12 cellular contexts compared by ENCODE assay signal in genomic region chr3:87541711-87542110, GRCh38.
DNase-seq lines count a peak whose midpoint lies in the region; ATAC-seq and TF ChIP-seq lines count a peak whose summit lies in the region.
"Had no signal": no experiment of that assay in that cellular context is flagged by ENCODE, and none has a peak within 500 bp of the region (broad histone marks: within the 10 kb centered on the region; RNA-seq: fewer than 3 reads in every experiment).

No MANE protein-coding gene starts in this region.

- peaks cover 7% of the 10 kb centered on the region for H3K36me3 Mint-ChIP-seq in endodermal cell (ENCODE audit: low read depth)

- H3K27me3 ChIP-seq in endodermal cell (ENCODE audit: control insufficient read depth, insufficient read depth, low read length, poor library complexity, severe bottlenecking) (no peaks in the 10 kb centered on the region), lower lobe of right lung (ENCODE audit: low read depth) (no peaks in the 10 kb centered on the region), upper lobe of right lung (no peaks in the 10 kb centered on the region), hepatocyte (no peaks in the 10 kb centered on the region)

- peaks cover 29% of the 10 kb centered on the region for H3K9me3 ChIP-seq in endodermal cell (ENCODE audit: control insufficient read depth, low read length)
- no peaks in the 10 kb centered on the region for H3K9me3 ChIP-seq in lower lobe of right lung
- H3K9me3 ChIP-seq in upper lobe of right lung: no peaks in the 10 kb centered on the region
- H3K9me3 ChIP-seq in hepatocyte (ENCODE audit: low read depth): no peaks in the 10 kb centered on the region
- H3K9me3 ChIP-seq: Caco-2 had no signal

- DNase-seq in NCI-H226 (peak; percentile 11), endodermal cell (no peak), lower lobe of right lung (no peak), upper lobe of right lung (no peak), cardiac septum (ENCODE audit: low spot score) (no peak), hepatocyte (ENCODE audit: low spot score) (no peak)
- DNase-seq in stimulated activated naive CD4-positive, alpha-beta T cell treated with Interleukin-2 at 50 U/mL for 16 hours (lab: John Stamatoyannopoulos, UW): no peak
- DNase-seq: AML-193; Caco-2; CD4-positive, alpha-beta T cell; HCEC 1CT had no signal

- H3K9ac ChIP-seq in endodermal cell (ENCODE audit: extremely low read depth, low read length, poor library complexity, severe bottlenecking): no peak overlapping the region

- no peaks in the 10 kb centered on the region for H4K20me1 ChIP-seq in hepatocyte (ENCODE audit: insufficient read depth, poor library complexity, severe bottlenecking)

- peak overlapping the region; percentile 27 for H3K4me3 ChIP-seq in endodermal cell (ENCODE audit: low read length)
- H3K4me3 ChIP-seq in lower lobe of right lung: no peak overlapping the region
- no peak overlapping the region for H3K4me3 ChIP-seq in upper lobe of right lung
- no peak overlapping the region for H3K4me3 ChIP-seq in hepatocyte

- H3K9me3 Mint-ChIP-seq in endodermal cell: peaks cover 26% of the 10 kb centered on the region

- no peak overlapping the region for H3K4me2 ChIP-seq in hepatocyte

- H3K4me1 ChIP-seq in endodermal cell (ENCODE audit: control insufficient read depth, insufficient read depth, low read length): peaks cover 3% of the 10 kb centered on the region
- H3K4me1 ChIP-seq in lower lobe of right lung: no peaks in the 10 kb centered on the region
- no peaks in the 10 kb centered on the region for H3K4me1 ChIP-seq in upper lobe of right lung
- no peaks in the 10 kb centered on the region for H3K4me1 ChIP-seq in hepatocyte (ENCODE audit: insufficient read depth)
- H3K4me1 ChIP-seq: Caco-2 had no signal

- H3K9me2 ChIP-seq in hepatocyte (replicated peaks; ENCODE audit: insufficient read depth): no peaks in the 10 kb centered on the region

- H3K36me3 ChIP-seq in endodermal cell (ENCODE audit: control insufficient read depth, insufficient read depth, low read length) (no peaks in the 10 kb centered on the region), lower lobe of right lung (no peaks in the 10 kb centered on the region), upper lobe of right lung (no peaks in the 10 kb centered on the region), hepatocyte (replicated peaks; ENCODE audit: insufficient read depth, low read depth) (no peaks in the 10 kb centered on the region)

- H3K4me1 Mint-ChIP-seq in endodermal cell: peaks cover 13% of the 10 kb centered on the region

- TF ChIP-seq CTCF in endodermal cell (conservative IDR thresholded peaks at IDR 0.05) (no peak), lower lobe of right lung (IDR thresholded peaks at IDR 0.05) (no peak), upper lobe of right lung (IDR thresholded peaks at IDR 0.05) (no peak), hepatocyte (IDR thresholded peaks at IDR 0.05; ENCODE audit: poor library complexity) (no peak)

- no peaks in the 10 kb centered on the region for H3K27me3 Mint-ChIP-seq in endodermal cell (ENCODE audit: insufficient read depth)
- H3K27me3 Mint-ChIP-seq: CD4-positive, alpha-beta T cell had no signal

- no peak overlapping the region for H2AFZ ChIP-seq in hepatocyte

- intact Hi-C loops in lower lobe of right lung (cut with DNase I): no loop called here
- intact Hi-C loops in upper lobe of right lung (cut with DNase I): no loop called here
- intact Hi-C loops in cardiac septum (cut with DNase I): no loop called here

- H3K27ac ChIP-seq in endodermal cell (ENCODE audit: low read depth, low read length) (no peak overlapping the region), lower lobe of right lung (no peak overlapping the region), upper lobe of right lung (no peak overlapping the region), hepatocyte (no peak overlapping the region)
- H3K27ac ChIP-seq: C4-2B had no signal

- H3K4me3 Mint-ChIP-seq in endodermal cell: no peak overlapping the region
- H3K4me3 Mint-ChIP-seq: CD4-positive, alpha-beta T cell had no signal

- no peaks in the 10 kb centered on the region for H3K79me2 ChIP-seq in hepatocyte

- no peak overlapping the region for H3K27ac Mint-ChIP-seq in endodermal cell
- H3K27ac Mint-ChIP-seq: CD4-positive, alpha-beta T cell had no signal

- ATAC-seq in lower lobe of right lung (peak; percentile 89 to 90), upper lobe of right lung (peak; percentile 91)

- 98 to 100% methylated on average over 2 of the region's 3 CpGs for WGBS in endodermal cell (ENCODE audit: insufficient coverage in 1 of 2, insufficient read length in 1 of 2), 2 experiments
- 72% methylated on average over 3 of the region's 3 CpGs for WGBS in hepatocyte (ENCODE audit: low lambda C conversion rate, missing lambda C conversion rate)
